Comparison of ENCODE assay signal across 8 cellular contexts in the genomic region with DNA sequence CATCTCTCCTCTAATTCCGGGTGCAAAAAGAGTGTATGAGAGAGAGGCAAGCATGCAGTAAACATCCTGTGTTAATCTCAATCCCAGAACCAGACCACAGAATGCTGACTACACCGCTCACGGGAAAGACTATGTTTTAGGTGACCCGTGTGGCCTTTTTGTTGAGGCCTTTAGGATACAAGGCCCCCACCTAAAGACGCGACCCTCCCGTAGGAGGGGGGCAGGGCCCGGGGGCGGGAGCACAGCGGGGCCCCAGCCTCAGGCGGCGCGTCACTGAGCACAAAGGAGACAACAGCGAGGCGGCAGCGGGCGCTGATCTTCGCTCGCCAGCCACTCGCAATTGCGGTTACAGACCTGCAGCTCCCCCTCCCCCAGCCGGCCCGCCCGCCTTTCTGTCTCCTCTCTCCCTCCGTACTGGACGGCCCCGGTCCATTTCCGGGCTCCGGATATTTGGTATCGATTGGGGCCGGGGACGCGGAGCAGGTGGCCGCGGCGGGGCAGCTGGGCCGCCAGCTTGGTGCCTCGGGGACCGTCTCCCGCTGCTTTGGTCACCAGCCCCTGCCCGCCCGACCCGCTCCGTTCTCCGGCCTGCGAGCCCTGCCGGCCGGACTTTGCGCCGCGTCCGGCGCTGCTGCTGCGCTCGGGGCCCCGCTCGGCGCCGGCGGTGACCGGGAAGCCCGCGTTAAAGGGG. TPM values are rescaled to one million over a fixed set of nuclear protein-coding genes. Genes with fewer than 3 reads are reported as not detected.
DNase-seq lines count a peak whose midpoint lies in the region; ATAC-seq and TF ChIP-seq lines count a peak whose summit lies in the region.

A gene with protein sequence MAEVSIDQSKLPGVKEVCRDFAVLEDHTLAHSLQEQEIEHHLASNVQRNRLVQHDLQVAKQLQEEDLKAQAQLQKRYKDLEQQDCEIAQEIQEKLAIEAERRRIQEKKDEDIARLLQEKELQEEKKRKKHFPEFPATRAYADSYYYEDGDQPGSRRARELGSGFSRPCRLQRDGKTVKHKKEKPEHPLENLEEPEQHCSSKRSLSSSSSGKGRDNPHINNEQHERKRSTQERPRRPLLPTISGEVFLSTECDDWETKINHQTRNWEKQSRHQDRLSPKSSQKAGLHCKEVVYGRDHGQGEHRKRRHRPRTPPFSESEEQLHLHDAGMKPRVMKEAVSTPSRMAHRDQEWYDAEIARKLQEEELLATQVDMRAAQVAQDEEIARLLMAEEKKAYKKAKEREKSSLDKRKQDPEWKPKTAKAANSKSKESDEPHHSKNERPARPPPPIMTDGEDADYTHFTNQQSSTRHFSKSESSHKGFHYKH (plus strand): TSS at position 432 of the 691 bp plus-strand sequence. CDS start 281 bp downstream, outside the sequence.

- H3K27ac Mint-ChIP-seq in IgD-negative memory B cell (peak within 1 kb of the TSS; percentile 91 to 97 (median 95)), nephron (peak within 1 kb of the TSS; percentile 99)

- CTCF ChIA-PET in Panc1 (lab: Charles Lee): no interaction called here

- H3K27me3 Mint-ChIP-seq in IgD-negative memory B cell (no peaks in the 10 kb centered on the region), nephron (ENCODE audit: low read depth) (no peaks in the 10 kb centered on the region)

- DNase-seq in ELR (ENCODE audit: low read depth): peak; percentile 87
- no peak for DNase-seq in Panc1 (ENCODE audit: low read depth, low spot score)
- DNase-seq in activated naive CD4-positive, alpha-beta T cell treated with Interleukin-2 at 50 U/mL for 16 hours: peak; percentile 53
- DNase-seq in foreskin keratinocyte: peak; percentile 26 to 50
- peak; percentile 94 for DNase-seq in upper lobe of right lung

- ATAC-seq in GM21786 (IDR thresholded peaks at IDR 0.05; ENCODE audit: unreplicated experiment): peak; percentile 73
- ATAC-seq in Panc1: peak; percentile 88
- peak; percentile 73 for ATAC-seq in foreskin keratinocyte
- ATAC-seq in upper lobe of right lung: peak; percentile 92

- H3K4me1 ChIP-seq in Panc1 (ENCODE audit: control insufficient read depth, insufficient read depth, low read length) (peaks cover 35% of the 10 kb centered on the region), foreskin keratinocyte (peaks cover 5% of the 10 kb centered on the region), upper lobe of right lung (peaks cover 40% of the 10 kb centered on the region)

- peak within 1 kb of the TSS; percentile 93 to 97 (median 95) for H3K4me3 Mint-ChIP-seq in IgD-negative memory B cell
- peak within 1 kb of the TSS; percentile 96 to 99 (median 98) for H3K4me3 Mint-ChIP-seq in nephron

- H3K27me3 ChIP-seq in Panc1 (ENCODE audit: control insufficient read depth, insufficient read depth, low read length) (no peaks in the 10 kb centered on the region), foreskin keratinocyte (no peaks in the 10 kb centered on the region), upper lobe of right lung (no peaks in the 10 kb centered on the region)

- TF ChIP-seq CTCF in Panc1 (IDR thresholded peaks at IDR 0.05): no peak
- TF ChIP-seq CTCF in foreskin keratinocyte (conservative IDR thresholded peaks at IDR 0.05): no peak
- TF ChIP-seq CTCF in nephron (IDR thresholded peaks at IDR 0.05; ENCODE audit: unreplicated experiment in 3 of 3): no peak
- TF ChIP-seq CTCF in upper lobe of right lung (IDR thresholded peaks at IDR 0.05): no peak

- in situ Hi-C loops in Panc1 (cut with HindIII; ENCODE audit: low pct_unique_long_range_greater_than_20kb, low sequenced_read_pairs): no loop called here

- no peaks in the 10 kb centered on the region for H3K9me3 ChIP-seq in Panc1 (ENCODE audit: control insufficient read depth, insufficient read depth, low read depth, low read length)
- H3K9me3 ChIP-seq in upper lobe of right lung: no peaks in the 10 kb centered on the region

- POLR2A ChIA-PET in Panc1 (lab: Charles Lee): no interaction called here

- H3K4me3 ChIP-seq in Panc1 (ENCODE audit: low read depth in 2 of 2, low read length in 2 of 2) (peak within 1 kb of the TSS; percentile 71 to 81), upper lobe of right lung (peak within 1 kb of the TSS; percentile 91)

- H3K27ac ChIP-seq in Panc1 (ENCODE audit: low read length) (peak within 1 kb of the TSS; percentile 93), foreskin keratinocyte (peak within 1 kb of the TSS; percentile 58), upper lobe of right lung (peak within 1 kb of the TSS; percentile 93)

- H3K4me1 Mint-ChIP-seq in IgD-negative memory B cell: peaks cover 21 to 50% (median 38%) of the 10 kb centered on the region in 3 donors
- peaks cover 38% of the 10 kb centered on the region for H3K4me1 Mint-ChIP-seq in nephron

- intact Hi-C loops in Panc1 (cut with micrococcal nuclease; ENCODE audit: unreplicated experiment): no loop called here
- intact Hi-C loops in upper lobe of right lung (cut with DNase I): no loop called here

- H3K36me3 ChIP-seq in Panc1 (ENCODE audit: control insufficient read depth, insufficient read depth, low read length) (no peaks in the 10 kb centered on the region), upper lobe of right lung (no peaks in the 10 kb centered on the region)

- BruUV-seq in Panc1 (replicated peaks; lab: Mats Ljungman, UMichigan): no TSS peak

- no peaks in the 10 kb centered on the region for H3K36me3 Mint-ChIP-seq in IgD-negative memory B cell
- no peaks in the 10 kb centered on the region for H3K36me3 Mint-ChIP-seq in nephron (ENCODE audit: low read depth)

- H3K9me3 Mint-ChIP-seq in IgD-negative memory B cell: no peaks in the 10 kb centered on the region
- H3K9me3 Mint-ChIP-seq in nephron: no peaks in the 10 kb centered on the region

RNA-seq across cellular contexts. Expression of the gene that starts here (rescaled TPM):
- 98.9 TPM for polyA plus RNA-seq in IgD-negative memory B cell
- total RNA-seq in Panc1 (2021; ENCODE audit: unreplicated experiment): 89.3 TPM
- 56.1 TPM for polyA plus RNA-seq in Panc1 (2012; ENCODE audit: insufficient read length)
- total RNA-seq in foreskin keratinocyte: 49.0 and 56.2 TPM in 2 replicates
- 35.0 and 35.1 TPM in 2 replicates for polyA plus RNA-seq in foreskin keratinocyte
- 73.2 TPM for total RNA-seq in upper lobe of right lung
